8 cellular contexts compared by ENCODE assay signal in the genomic region with DNA sequence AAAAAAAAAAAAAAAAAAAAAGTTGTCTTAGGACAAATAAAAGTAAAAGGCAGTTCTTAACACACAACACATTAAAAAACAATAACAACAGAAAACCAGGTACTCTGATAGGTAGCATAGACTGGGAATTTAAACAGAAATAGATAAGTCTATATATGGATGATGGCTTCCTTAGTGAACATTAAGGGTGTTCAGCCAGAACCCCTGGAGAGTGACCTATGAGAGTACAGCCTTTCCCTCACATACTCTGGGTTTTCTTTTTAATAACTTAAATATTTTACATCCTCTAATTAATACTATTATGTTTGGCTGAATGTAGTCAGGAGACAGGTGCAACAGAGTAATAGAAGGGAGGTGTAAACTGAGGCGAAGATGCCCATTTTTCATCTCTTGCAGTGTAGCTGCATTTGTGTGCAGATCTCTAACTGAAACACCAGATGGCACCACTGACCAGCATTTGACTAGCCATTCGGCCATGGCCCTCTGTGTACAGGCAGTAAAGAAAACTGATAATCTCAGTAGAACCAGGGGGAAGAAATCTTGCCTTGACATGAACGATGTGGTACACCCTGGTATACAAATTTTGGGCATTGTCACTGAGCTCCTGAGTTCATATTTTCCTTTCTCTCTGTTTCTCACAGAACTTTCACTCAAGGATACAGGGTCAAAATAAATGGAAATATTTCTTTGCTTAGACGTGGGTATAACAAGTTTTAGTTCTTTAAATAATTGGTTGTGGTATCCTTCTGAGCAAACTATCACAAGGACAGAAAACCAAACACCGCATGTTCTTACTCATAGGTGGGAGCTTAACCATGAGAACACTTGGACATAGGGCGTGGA. TPM values are rescaled to one million over a fixed set of nuclear protein-coding genes. Genes with fewer than 3 reads are reported as not detected.
DNase-seq lines count a peak whose midpoint lies in the region; ATAC-seq and TF ChIP-seq lines count a peak whose summit lies in the region.

No MANE protein-coding gene starts in this region.

- no peaks in the 10 kb centered on the region for H3K27me3 ChIP-seq in PC-3 (ENCODE audit: low read length)
- no peaks in the 10 kb centered on the region for H3K27me3 ChIP-seq in right cardiac atrium (ENCODE audit: control insufficient read depth, insufficient read depth)

- POLR2A ChIA-PET in PC-3 (lab: Charles Lee; ENCODE audit: unreplicated experiment): interaction anchor here (0.5 kb wide), 1 partner anchor 78 kb away, joined by 4 read pairs; no protein-coding TSS in a partner anchor

- no peak overlapping the region for H2AFZ ChIP-seq in PC-3 (ENCODE audit: low read length)

- ATAC-seq in GM18868 (IDR thresholded peaks at IDR 0.05; ENCODE audit: unreplicated experiment) (peak; percentile 67), HG03565 (IDR thresholded peaks at IDR 0.05; ENCODE audit: unreplicated experiment) (peak; percentile 64), PC-3 (peak; percentile 95), right cardiac atrium (peak; percentile 86 to 90)

- no peaks in the 10 kb centered on the region for H4K20me1 ChIP-seq in PC-3 (ENCODE audit: low read length)

- no peak overlapping the region for H3K27ac ChIP-seq in PC-3 (ENCODE audit: low read length)
- H3K27ac ChIP-seq in right cardiac atrium (ENCODE audit: low read length): no peak overlapping the region

- intact Hi-C loops in PC-3 (cut with micrococcal nuclease): loop anchor here (1.0 to 10.0 kb wide), 4 partner anchors 61 to 687 kb away; no protein-coding TSS in a partner anchor
- intact Hi-C loops in right cardiac atrium (cut with DNase I): loop anchor here in 3 of 4 donors (5.0 kb wide), 3 partner anchors 55 to 220 kb away; a partner anchor contains a TSS

- no peak overlapping the region for H3K4me2 ChIP-seq in PC-3 (ENCODE audit: low read length)

- H3F3A ChIP-seq in PC-3 (ENCODE audit: low read length, unreplicated experiment): no peaks in the 10 kb centered on the region

- no peak overlapping the region for H3K4me3 ChIP-seq in PC-3 (ENCODE audit: low read length)
- no peak overlapping the region for H3K4me3 ChIP-seq in astrocyte of the cerebellum (ENCODE audit: low read depth, low read length)
- H3K4me3 ChIP-seq in right cardiac atrium (ENCODE audit: low read length): no peak overlapping the region
- no peak overlapping the region for H3K4me3 ChIP-seq in retinal pigment epithelial cell (ENCODE audit: low read length)

- no peaks in the 10 kb centered on the region; the same call in 1 of the 2 replicates for H3K36me3 ChIP-seq in PC-3 (ENCODE audit: low read depth, low read length)

- H3K4me1 ChIP-seq in PC-3 (ENCODE audit: insufficient read depth, low read length): no peaks in the 10 kb centered on the region
- H3K4me1 ChIP-seq in right cardiac atrium (ENCODE audit: control insufficient read depth, insufficient read depth, low read length): no peaks in the 10 kb centered on the region

- no TSS peak for BruUV-seq in PC-3 (replicated peaks; lab: Mats Ljungman, UMichigan)

- no peak overlapping the region for H3K9ac ChIP-seq in PC-3 (ENCODE audit: low read length)

- DNase-seq in COLO668 (lab: John Stamatoyannopoulos, UW; ENCODE audit: unreplicated experiment): peak; percentile 39
- DNase-seq in PC-3: peak; percentile 65
- DNase-seq in astrocyte of the cerebellum (ENCODE audit: low read depth): no peak
- DNase-seq in right cardiac atrium: peak in 1 of 3 donors; percentile 62
- no peak for DNase-seq in retinal pigment epithelial cell (ENCODE audit: low read depth)
- no peak for DNase-seq in cortex of kidney (lab: John Stamatoyannopoulos, UW)

- CTCF ChIA-PET in PC-3 (lab: Charles Lee): interaction anchor here (0.6 to 1.5 kb wide), 4 partner anchors 29 to 217 kb away, joined by 3 to 21 read pairs (median 12); no protein-coding TSS in a partner anchor

- H3K9me3 ChIP-seq in PC-3 (ENCODE audit: low read length) (no peaks in the 10 kb centered on the region), right cardiac atrium (ENCODE audit: control insufficient read depth, low read length) (no peaks in the 10 kb centered on the region)

- no peaks in the 10 kb centered on the region for H3K9me2 ChIP-seq in PC-3 (replicated peaks; ENCODE audit: low read length)

- in situ Hi-C loops in astrocyte of the cerebellum (cut with HindIII; ENCODE audit: low sequenced_read_pairs): loop anchor here (25.0 kb wide), 2 partner anchors 220 to 330 kb away; no protein-coding TSS in a partner anchor

- H3K79me2 ChIP-seq in PC-3 (ENCODE audit: low read length): no peaks in the 10 kb centered on the region

- WGBS in right cardiac atrium: 61% methylated on average over 6 of the region's 6 CpGs

- TF ChIP-seq CTCF in PC-3 (conservative IDR thresholded peaks at IDR 0.05; ENCODE audit: low read depth, low read length) (peak; percentile 89), astrocyte of the cerebellum (IDR thresholded peaks at IDR 0.05; ENCODE audit: low read depth, low read length, missing control alignments) (peak; percentile 75), retinal pigment epithelial cell (conservative IDR thresholded peaks at IDR 0.05; ENCODE audit: low read depth, low read length) (peak; percentile 81)

RNA-seq across cellular contexts. Expression of a gene that starts 7.6 kb away (rescaled TPM):
- total RNA-seq in PC-3 (2014; rRNA removed): 25.1 and 28.8 TPM in 2 replicates
- total RNA-seq in right cardiac atrium: 10 to 100 TPM in 1 of 4 donors, 1 to 10 TPM in 3; 8.7 to 10.6 (median 9.2) TPM
- 2.1 TPM for polyA plus RNA-seq in right cardiac atrium

RNA-seq across cellular contexts. Expression of a gene that starts 53.8 kb away (rescaled TPM):
- 3.1 and 4.3 TPM in 2 replicates for total RNA-seq in PC-3 (2014; rRNA removed)
- 10 to 100 TPM in 3 of 4 donors, 1 to 10 TPM in 1; 8.9 to 21.9 (median 18.6) TPM for total RNA-seq in right cardiac atrium
- 11.5 TPM for polyA plus RNA-seq in right cardiac atrium

Comparison
In these comparisons a context has a peak if more than half of its experiments do, and no peak if none do; other contexts are left out.
1. DNase-seq: peak in COLO668 (single experiment) and PC-3 (single experiment); none in astrocyte of the cerebellum (single experiment), retinal pigment epithelial cell (single experiment) and cortex of kidney (single experiment).
2. Peak in every context shown above with its lines, with median percentiles within 50 percentile points of each other: ATAC-seq and CTCF ChIP-seq.